16 cellular contexts compared by ENCODE assay signal in genomic region chr18:58308463-58308862, GRCh38.
DNase-seq lines count a peak whose midpoint lies in the region; ATAC-seq, FAIRE-seq and TF ChIP-seq lines count a peak whose summit lies in the region.
"Had no signal": no experiment of that assay in that cellular context is flagged by ENCODE, and none has a peak within 500 bp of the region (broad histone marks: within the 10 kb centered on the region; RNA-seq: fewer than 3 reads in every experiment).

No MANE protein-coding gene starts in this region.

- no peak for TF ChIP-seq POLR2A in gastrocnemius medialis (IDR thresholded peaks at IDR 0.05)

- ATAC-seq in gastrocnemius medialis = peak; percentile 2 to 10

- H3K27ac ChIP-seq in gastrocnemius medialis = peak overlapping the region; percentile 77 to 91 (median 80)
- H3K27ac ChIP-seq: 22Rv1 had no signal

- intact Hi-C loops in gastrocnemius medialis (cut with DNase I; ENCODE audit: low total_unique reads) = no loop called here

- H3K9me3 ChIP-seq in gastrocnemius medialis = peaks cover 0 to 9% (median 0%) of the 10 kb centered on the region in 3 donors

- peaks cover 2% of the 10 kb centered on the region for H3K27me3 Mint-ChIP-seq in glutamatergic neuron (ENCODE audit: unreplicated experiment)
- H3K27me3 Mint-ChIP-seq: IgD-negative memory B cell had no signal

- H3K4me1 ChIP-seq in gastrocnemius medialis = peaks cover 71 to 72% of the 10 kb centered on the region in 2 donors

- no peak overlapping the region for H3K4me3 Mint-ChIP-seq in glutamatergic neuron (ENCODE audit: unreplicated experiment)
- H3K4me3 Mint-ChIP-seq: H9 had no signal

- H3K27ac Mint-ChIP-seq in glutamatergic neuron (ENCODE audit: unreplicated experiment) = peak overlapping the region; percentile 73
- H3K27ac Mint-ChIP-seq: IgD-negative memory B cell had no signal

- no peaks in the 10 kb centered on the region for H3K36me3 ChIP-seq in gastrocnemius medialis

- no peak overlapping the region for H3K4me3 ChIP-seq in gastrocnemius medialis

- peaks cover 4% of the 10 kb centered on the region for H3K36me3 Mint-ChIP-seq in glutamatergic neuron (ENCODE audit: unreplicated experiment)

- H3K9me3 Mint-ChIP-seq in glutamatergic neuron (ENCODE audit: unreplicated experiment) = peaks cover 10% of the 10 kb centered on the region

- no peaks in the 10 kb centered on the region for H3K27me3 ChIP-seq in gastrocnemius medialis

- H3K4me1 Mint-ChIP-seq in glutamatergic neuron (ENCODE audit: low read depth, unreplicated experiment) = peaks cover 34% of the 10 kb centered on the region

- in situ Hi-C loops in gastrocnemius medialis (cut with MboI; ENCODE audit: low sequenced_read_pairs in 4 of 4) = no loop called here

- peak; percentile 26 for FAIRE-seq in HTR-8/SVneo (lab: Jason Lieb, UNC)
- FAIRE-seq: GM18507 had no signal

- TF ChIP-seq CTCF in glutamatergic neuron (IDR thresholded peaks at IDR 0.05; ENCODE audit: partially characterized antibody, unreplicated experiment) (no peak), gastrocnemius medialis (IDR thresholded peaks at IDR 0.05 in 4 of 5, conservative IDR thresholded peaks at IDR 0.05 in 1 of 5) (no peak)

- DNase-seq in NCI-H524 (lab: John Stamatoyannopoulos, UW) (peak; percentile 16 to 36), NCI-H524 treated with DMSO at 0.1 percent for 48 hours (lab: John Stamatoyannopoulos, UW) (no peak), HTR-8/SVneo (ENCODE audit: insufficient read length, low spot score) (no peak), glutamatergic neuron (peak; percentile 66), gastrocnemius medialis (peak in 1 of 2 donors; percentile 40), mesenteric fat pad (ENCODE audit: low spot score) (no peak), amygdala (lab: John Stamatoyannopoulos, UW) (no peak)
- no peak for DNase-seq in activated T-cell treated with anti-CD3 and anti-CD28 coated beads, Interleukin-2, amount 50 U/mL, for 48 hours
- DNase-seq: EL, H9, NCI-H187 treated with DMSO at 0.1 percent for 48 hours, NCI-H2171, RPMI8226 had no signal

Comparison
In these comparisons a context has a peak if more than half of its experiments do, and no peak if none do; other contexts are left out.
1. DNase-seq: peak in NCI-H524 (2 of 2) and glutamatergic neuron (single experiment); none in NCI-H524 treated with DMSO at 0.1 percent for 48 hours (single experiment), HTR-8/SVneo (single experiment), activated T-cell treated with anti-CD3 and anti-CD28 coated beads, Interleukin-2, amount 50 U/mL, for 48 hours (0 of 2), mesenteric fat pad (single experiment) and amygdala (0 of 56).